Comparison of ENCODE assay signal across 8 cellular contexts in the genomic region with DNA sequence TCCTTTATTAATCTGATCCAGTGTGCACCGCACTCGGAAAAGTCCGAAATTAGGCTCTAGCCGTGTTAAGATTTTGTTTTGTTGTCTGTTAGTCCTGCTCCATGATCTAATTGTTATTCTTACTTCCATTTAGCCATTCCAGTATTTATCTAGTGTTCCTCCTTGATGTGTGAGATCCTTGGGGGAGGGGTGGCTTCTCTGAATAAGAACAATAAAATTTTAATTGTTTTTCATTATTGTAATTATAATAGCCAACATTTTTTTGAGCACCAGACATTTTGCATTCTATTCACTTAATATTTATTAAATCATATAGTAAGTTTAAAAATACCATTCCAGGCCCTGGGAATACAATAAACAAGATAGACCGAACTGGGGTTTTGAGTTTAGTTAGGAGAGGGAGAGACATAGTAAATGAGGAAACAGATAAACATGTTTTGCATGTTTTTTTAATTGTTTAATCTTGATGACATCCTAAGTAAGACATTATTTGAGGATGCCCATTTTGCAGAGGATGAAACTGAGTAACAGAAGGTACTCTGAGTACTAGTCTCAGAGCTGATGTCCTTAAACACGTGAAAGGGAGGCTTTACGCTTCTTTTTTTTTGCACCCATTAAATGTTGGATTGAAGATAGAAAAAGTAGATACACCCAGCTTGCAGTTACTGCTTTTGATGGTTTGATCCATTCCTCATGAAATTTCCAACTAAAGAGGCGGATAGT. TPM values are rescaled to one million over a fixed set of nuclear protein-coding genes. Genes with fewer than 3 reads are reported as not detected.
DNase-seq lines count a peak whose midpoint lies in the region; ATAC-seq and TF ChIP-seq lines count a peak whose summit lies in the region.

No MANE protein-coding gene starts in this region.

- intact Hi-C loops in right lobe of liver (cut with DNase I) (no loop called here), upper lobe of right lung (cut with DNase I) (no loop called here)

- H3K4me3 ChIP-seq in adipocyte (ENCODE audit: low read length) = peak overlapping the region; percentile 85
- peak overlapping the region; percentile 74 to 86 (median 77) for H3K4me3 ChIP-seq in right lobe of liver
- peak overlapping the region; percentile 94 for H3K4me3 ChIP-seq in upper lobe of right lung

- H3K9ac ChIP-seq in adipocyte (ENCODE audit: low read length) = peak overlapping the region; percentile 86

- H3K4me1 Mint-ChIP-seq in activated naive CD4-positive, alpha-beta T cell treated with anti-CD3 and anti-CD28 coated beads, Interleukin-2, amount 10 ng/mL, durations not matched to agents 7 days and 5 days = peaks cover 12% of the 10 kb centered on the region

- H3K9me3 ChIP-seq in adipocyte (ENCODE audit: control insufficient read depth, low read length) (no peaks in the 10 kb centered on the region), right lobe of liver (no peaks in the 10 kb centered on the region), upper lobe of right lung (no peaks in the 10 kb centered on the region)

- H3K36me3 ChIP-seq in adipocyte (ENCODE audit: control insufficient read depth, insufficient read depth, low read length, severe bottlenecking) (no peaks in the 10 kb centered on the region), right lobe of liver (no peaks in the 10 kb centered on the region), upper lobe of right lung (no peaks in the 10 kb centered on the region)

- H3K4me1 ChIP-seq in adipocyte (ENCODE audit: control insufficient read depth, insufficient read depth, low read length) = peaks cover 14% of the 10 kb centered on the region
- H3K4me1 ChIP-seq in right lobe of liver = peaks cover 0 to 8% (median 0%) of the 10 kb centered on the region in 4 donors
- H3K4me1 ChIP-seq in upper lobe of right lung = peaks cover 18% of the 10 kb centered on the region

- CTCF ChIA-PET in activated naive CD4-positive, alpha-beta T cell treated with anti-CD3 and anti-CD28 coated beads, Interleukin-2, amount 10 ng/mL, durations not matched to agents 7 days and 5 days (lab: Charles Lee) = no interaction called here

- no peak for ATAC-seq in right lobe of liver
- no peak for ATAC-seq in upper lobe of right lung
- ATAC-seq in HG03520 (IDR thresholded peaks at IDR 0.05; ENCODE audit: unreplicated experiment) = no peak

- peak overlapping the region; percentile 84 for H3K4me3 Mint-ChIP-seq in activated naive CD4-positive, alpha-beta T cell treated with anti-CD3 and anti-CD28 coated beads, Interleukin-2, amount 10 ng/mL, durations not matched to agents 7 days and 5 days

- no peak overlapping the region for H3K27ac ChIP-seq in right lobe of liver
- H3K27ac ChIP-seq in upper lobe of right lung = peak overlapping the region; percentile 87

- peak overlapping the region; percentile 88 for H3K27ac Mint-ChIP-seq in activated naive CD4-positive, alpha-beta T cell treated with anti-CD3 and anti-CD28 coated beads, Interleukin-2, amount 10 ng/mL, durations not matched to agents 7 days and 5 days

- H3K9me3 Mint-ChIP-seq in activated naive CD4-positive, alpha-beta T cell treated with anti-CD3 and anti-CD28 coated beads, Interleukin-2, amount 10 ng/mL, durations not matched to agents 7 days and 5 days = no peaks in the 10 kb centered on the region

- whole genome bisulfite sequencing in right lobe of liver (ENCODE audit: insufficient coverage, low coverage, low lambda C conversion rate, missing lambda C conversion rate) = 66% methylated on average over 8 of the region's 8 CpGs

- TF ChIP-seq CTCF in right lobe of liver (IDR thresholded peaks at IDR 0.05) = no peak
- TF ChIP-seq CTCF in upper lobe of right lung (IDR thresholded peaks at IDR 0.05) = no peak

- no peaks in the 10 kb centered on the region for H3K36me3 Mint-ChIP-seq in activated naive CD4-positive, alpha-beta T cell treated with anti-CD3 and anti-CD28 coated beads, Interleukin-2, amount 10 ng/mL, durations not matched to agents 7 days and 5 days

- no peaks in the 10 kb centered on the region for H3K27me3 ChIP-seq in adipocyte (replicated peaks; ENCODE audit: control insufficient read depth, insufficient read depth, low read length)
- no peaks in the 10 kb centered on the region for H3K27me3 ChIP-seq in right lobe of liver
- H3K27me3 ChIP-seq in upper lobe of right lung = no peaks in the 10 kb centered on the region

- no peak for TF ChIP-seq POLR2A in right lobe of liver (IDR thresholded peaks at IDR 0.05)

- no peaks in the 10 kb centered on the region for H3K27me3 Mint-ChIP-seq in activated naive CD4-positive, alpha-beta T cell treated with anti-CD3 and anti-CD28 coated beads, Interleukin-2, amount 10 ng/mL, durations not matched to agents 7 days and 5 days

- DNase-seq in activated naive CD4-positive, alpha-beta T cell treated with anti-CD3 and anti-CD28 coated beads, Interleukin-2, amount 10 ng/mL, durations not matched to agents 7 days and 5 days = no peak
- DNase-seq in activated naive CD4-positive, alpha-beta T cell (lab: John Stamatoyannopoulos, UW) = no peak
- DNase-seq in adipocyte (ENCODE audit: low read depth) (peak; percentile 25), right lobe of liver (no peak), upper lobe of right lung (no peak), 8988T (no peak), SIG-M5 treated with dmso at 0.1 percent for 504 hours (lab: John Stamatoyannopoulos, UW; ENCODE audit: unreplicated experiment) (no peak)

RNA-seq across cellular contexts. Expression of a gene that starts 1.2 kb away (rescaled TPM):
- 1 to 10 TPM; 4.5 to 7.3 (median 5.6) TPM for total RNA-seq in right lobe of liver
- total RNA-seq in upper lobe of right lung = 15.7 TPM

RNA-seq across cellular contexts. Expression of a gene that starts 47.5 kb away (rescaled TPM):
- total RNA-seq in right lobe of liver (10 to 100 TPM in 2 of 6 experiments, 1 to 10 TPM in 4; 6.5 to 13.3 (median 8.1) TPM), upper lobe of right lung (8.6 TPM)
